In genomic region chr20:53463101-53463972, GRCh38 we compare ENCODE assay signal across 26 cellular contexts.
"Had no signal": no experiment of that assay in that cellular context is flagged by ENCODE, and none has a peak within 500 bp of the region (broad histone marks: within the 10 kb centered on the region; RNA-seq: fewer than 3 reads in every experiment).

No MANE protein-coding gene starts in this region.

- H3K4me1 ChIP-seq: SJSA1 had no signal

- H3K27me3 Mint-ChIP-seq: activated naive CD4-positive, alpha-beta T cell treated with anti-CD3 and anti-CD28 coated beads, Interleukin-2, amount 50 U/mL, for 24 hours; activated T-cell treated with anti-CD3 and anti-CD28 coated beads, Interleukin-2, amount 50 U/mL, for 24 hours; T-helper 17 cell had no signal

- H3K4me3 ChIP-seq: SJSA1 had no signal

- DNase-seq: activated CD4-positive, alpha-beta T cell treated with anti-CD3 and anti-CD28 coated beads for 48 hours; activated CD4-positive, alpha-beta T cell treated with anti-CD3 and anti-CD28 coated beads, Interleukin-2, amount 50 U/mL, for 48 hours; activated CD4-positive, CD25-positive, alpha-beta regulatory T cell treated with anti-CD3 and anti-CD28 coated beads, Interleukin-2, amount 50 U/mL, for 72 hours; activated CD8-positive, alpha-beta memory T cell treated with anti-CD3 and anti-CD28 coated beads, Interleukin-2, amount 10 ng/mL, durations not matched to agents 7 days and 5 days; activated effector memory CD4-positive, alpha-beta T cell treated with Interleukin-2 at 50 U/mL for 16 hours; activated naive CD4-positive, alpha-beta T cell; activated T-cell treated with anti-CD3 and anti-CD28 coated beads, Interleukin-2, amount 50 U/mL, for 24 hours; aorta; NCI-H1092; NCI-H1417; NCI-H1930; NCI-H2171; NCI-H2227 treated with DMSO at 0.1 percent for 48 hours; NCI-H446 treated with DMSO at 0.1 percent for 48 hours; NCI-H524 treated with DMSO at 0.1 percent for 48 hours; NCI-H748 treated with DMSO at 0.1 percent for 48 hours; RPMI8226; SHP77; T-helper 17 cell; T-helper 9 cell had no signal

- H3K9me3 Mint-ChIP-seq: activated naive CD4-positive, alpha-beta T cell treated with anti-CD3 and anti-CD28 coated beads, Interleukin-2, amount 50 U/mL, for 24 hours; activated T-helper 1 cell treated with anti-CD3 and anti-CD28 coated beads, Interleukin-12 subunit alpha, Interleukin-12 subunit beta, Interleukin-2, Interleukin-4 antibody, amounts not matched to agents 30 ng/mL and 10 ng/mL and 1 ng/mL, durations not matched to agents 14 hours and 24 hours and 36 hours; central memory CD8-positive, alpha-beta T cell had no signal

- H3K36me3 ChIP-seq: SJSA1 had no signal

- H3K36me3 Mint-ChIP-seq: activated CD8-positive, alpha-beta memory T cell treated with anti-CD3 and anti-CD28 coated beads, Interleukin-2, amount 10 ng/mL, durations not matched to agents 7 days and 5 days had no signal

- H3K4me3 Mint-ChIP-seq: activated CD8-positive, alpha-beta memory T cell treated with anti-CD3 and anti-CD28 coated beads, Interleukin-2, amount 10 ng/mL, durations not matched to agents 7 days and 5 days; activated naive CD4-positive, alpha-beta T cell treated with anti-CD3 and anti-CD28 coated beads, Interleukin-2, amount 50 U/mL, for 24 hours; activated T-cell treated with anti-CD3 and anti-CD28 coated beads, Interleukin-2, amount 50 U/mL, for 24 hours; activated T-helper 1 cell treated with anti-CD3 and anti-CD28 coated beads, Interleukin-12 subunit alpha, Interleukin-12 subunit beta, Interleukin-2, Interleukin-4 antibody, amounts not matched to agents 30 ng/mL and 10 ng/mL and 1 ng/mL, durations not matched to agents 14 hours and 24 hours and 36 hours; central memory CD8-positive, alpha-beta T cell; T-helper 17 cell; WTC11 had no signal

- H3K27me3 ChIP-seq: SJSA1 had no signal

- H3K27ac Mint-ChIP-seq: activated CD8-positive, alpha-beta memory T cell treated with anti-CD3 and anti-CD28 coated beads, Interleukin-2, amount 10 ng/mL, durations not matched to agents 7 days and 5 days; activated naive CD4-positive, alpha-beta T cell treated with anti-CD3 and anti-CD28 coated beads, Interleukin-2, amount 50 U/mL, for 24 hours; activated T-cell treated with anti-CD3 and anti-CD28 coated beads, Interleukin-2, amount 50 U/mL, for 24 hours; activated T-helper 1 cell treated with anti-CD3 and anti-CD28 coated beads, Interleukin-12 subunit alpha, Interleukin-12 subunit beta, Interleukin-2, Interleukin-4 antibody, amounts not matched to agents 30 ng/mL and 10 ng/mL and 1 ng/mL, durations not matched to agents 14 hours and 24 hours and 36 hours; T-helper 17 cell; WTC11 had no signal

- H3K4me1 Mint-ChIP-seq: activated CD8-positive, alpha-beta memory T cell treated with anti-CD3 and anti-CD28 coated beads, Interleukin-2, amount 10 ng/mL, durations not matched to agents 7 days and 5 days; activated naive CD4-positive, alpha-beta T cell treated with anti-CD3 and anti-CD28 coated beads, Interleukin-2, amount 50 U/mL, for 24 hours; central memory CD8-positive, alpha-beta T cell; T-helper 17 cell; WTC11 had no signal

- H3K27ac ChIP-seq: KMS-11, SJSA1 had no signal

- H3K9me3 ChIP-seq: SJSA1 had no signal
